ENCODE assay signal across 8 cellular contexts in the genomic region with DNA sequence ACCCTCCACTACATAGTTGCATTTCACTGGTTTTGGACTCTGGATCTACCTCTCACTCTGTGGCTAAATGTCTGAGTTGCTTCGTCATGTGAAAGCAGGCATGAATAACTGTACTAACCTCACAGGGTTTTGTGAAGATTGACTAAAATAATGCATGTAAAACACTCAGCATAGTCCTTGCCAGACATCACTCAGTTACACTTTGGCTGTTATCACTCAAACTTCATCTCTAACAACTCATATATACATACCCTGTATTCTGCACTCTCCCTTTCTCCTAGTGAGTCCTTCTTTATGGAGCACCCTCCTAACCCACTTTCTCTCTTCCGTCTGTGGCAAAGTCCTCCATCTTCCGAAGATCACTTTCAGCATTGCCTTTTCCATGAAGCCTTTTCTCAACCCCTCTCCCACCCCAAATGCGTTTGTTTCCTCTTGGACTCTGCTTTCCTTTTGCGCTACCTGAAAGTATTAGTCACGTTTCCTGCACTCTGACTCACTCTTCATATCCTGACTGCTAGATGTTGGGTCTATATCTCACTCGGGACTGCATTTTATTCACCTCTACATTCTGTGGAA.
DNase-seq lines count a peak whose midpoint lies in the region; ATAC-seq and TF ChIP-seq lines count a peak whose summit lies in the region.

No MANE protein-coding gene starts in this region.

- H3K27ac Mint-ChIP-seq in activated CD4-positive, alpha-beta T cell treated with anti-CD3 and anti-CD28 coated beads for 36 hours: no peak overlapping the region
- H3K27ac Mint-ChIP-seq in activated B cell treated with CpG ODN at 0.5 μM for 24 hours: no peak overlapping the region

- peak; percentile 47 for DNase-seq in activated CD4-positive, alpha-beta T cell treated with anti-CD3 and anti-CD28 coated beads for 36 hours
- no peak for DNase-seq in activated CD4-positive, alpha-beta T cell treated with anti-CD3 and anti-CD28 coated beads for 1 hour
- DNase-seq in activated B cell treated with CpG ODN at 0.5 μM for 24 hours (no peak), lung microvascular endothelial cell (ENCODE audit: low read depth in 2 of 2) (peak; percentile 86 to 89), NCI-H1105 (lab: John Stamatoyannopoulos, UW) (no peak), CD1c-positive myeloid dendritic cell (ENCODE audit: extremely low spot score) (no peak), AG20443 (ENCODE audit: low spot score) (no peak)

- POLR2A ChIA-PET in activated CD4-positive, alpha-beta T cell treated with anti-CD3 and anti-CD28 coated beads for 36 hours (lab: Charles Lee): interaction anchor here (0.6 kb wide), 1 partner anchor 87 kb away, joined by 4 read pairs; no protein-coding TSS in a partner anchor
- POLR2A ChIA-PET in activated B cell treated with CpG ODN at 0.5 μM for 24 hours (lab: Charles Lee): no interaction called here

- peaks cover 43% of the 10 kb centered on the region for H3K4me1 Mint-ChIP-seq in activated CD4-positive, alpha-beta T cell treated with anti-CD3 and anti-CD28 coated beads for 36 hours
- peaks cover 32% of the 10 kb centered on the region for H3K4me1 Mint-ChIP-seq in activated B cell treated with CpG ODN at 0.5 μM for 24 hours

- ATAC-seq in activated CD4-positive, alpha-beta T cell treated with anti-CD3 and anti-CD28 coated beads for 36 hours: peak; percentile 85
- ATAC-seq in HG03039 (IDR thresholded peaks at IDR 0.05; ENCODE audit: unreplicated experiment): peak; percentile 65
- peak; percentile 62 for ATAC-seq in activated B cell treated with CpG ODN at 0.5 μM for 24 hours (ENCODE audit: low read depth)

- CTCF ChIA-PET in activated CD4-positive, alpha-beta T cell treated with anti-CD3 and anti-CD28 coated beads for 36 hours (lab: Charles Lee): interaction anchor here (0.9 to 1.5 kb wide), 3 partner anchors 12 to 53 kb away, joined by 3 to 5 read pairs (median 3); no protein-coding TSS in a partner anchor
- CTCF ChIA-PET in activated B cell treated with CpG ODN at 0.5 μM for 24 hours (lab: Charles Lee): interaction anchor here (0.7 kb wide), 1 partner anchor 75 kb away, joined by 3 read pairs; no protein-coding TSS in a partner anchor

- no peaks in the 10 kb centered on the region for H3K27me3 Mint-ChIP-seq in activated CD4-positive, alpha-beta T cell treated with anti-CD3 and anti-CD28 coated beads for 36 hours
- H3K27me3 Mint-ChIP-seq in activated B cell treated with CpG ODN at 0.5 μM for 24 hours: no peaks in the 10 kb centered on the region

- TF ChIP-seq CTCF in activated B cell treated with CpG ODN at 0.5 μM for 24 hours (IDR thresholded peaks at IDR 0.05): no peak

- H3K4me3 Mint-ChIP-seq in activated CD4-positive, alpha-beta T cell treated with anti-CD3 and anti-CD28 coated beads for 36 hours: no peak overlapping the region
- no peak overlapping the region for H3K4me3 Mint-ChIP-seq in activated B cell treated with CpG ODN at 0.5 μM for 24 hours

- H3K36me3 Mint-ChIP-seq in activated CD4-positive, alpha-beta T cell treated with anti-CD3 and anti-CD28 coated beads for 36 hours (ENCODE audit: low read depth): peaks cover 16% of the 10 kb centered on the region
- no peaks in the 10 kb centered on the region for H3K36me3 Mint-ChIP-seq in activated B cell treated with CpG ODN at 0.5 μM for 24 hours (ENCODE audit: low read depth)

- no peaks in the 10 kb centered on the region for H3K9me3 Mint-ChIP-seq in activated CD4-positive, alpha-beta T cell treated with anti-CD3 and anti-CD28 coated beads for 36 hours (ENCODE audit: low read depth)
- H3K9me3 Mint-ChIP-seq in activated B cell treated with CpG ODN at 0.5 μM for 24 hours: no peaks in the 10 kb centered on the region

- intact Hi-C loops in activated CD4-positive, alpha-beta T cell treated with anti-CD3 and anti-CD28 coated beads for 36 hours (cut with DNase I, micrococcal nuclease): loop anchor here (1.0 to 10.0 kb wide), 13 partner anchors 9 to 1313 kb away; a partner anchor contains a TSS
- intact Hi-C loops in activated B cell treated with CpG ODN at 0.5 μM for 24 hours (cut with micrococcal nuclease): loop anchor here (2.0 kb wide), 1 partner anchor 55 kb away; no protein-coding TSS in a partner anchor

Comparison
In these comparisons a context has a peak if more than half of its experiments do, and no peak if none do; other contexts are left out.
1. DNase-seq: peak in activated CD4-positive, alpha-beta T cell treated with anti-CD3 and anti-CD28 coated beads for 36 hours (single experiment) and lung microvascular endothelial cell (2 of 2); none in activated CD4-positive, alpha-beta T cell treated with anti-CD3 and anti-CD28 coated beads for 1 hour (single experiment), activated B cell treated with CpG ODN at 0.5 μM for 24 hours (single experiment), NCI-H1105 (single experiment), CD1c-positive myeloid dendritic cell (single experiment) and AG20443 (single experiment).
2. Peak in every context shown above with its lines, with median percentiles within 50 percentile points of each other: ATAC-seq.